31 cellular contexts compared by ENCODE assay signal in the genomic region with DNA sequence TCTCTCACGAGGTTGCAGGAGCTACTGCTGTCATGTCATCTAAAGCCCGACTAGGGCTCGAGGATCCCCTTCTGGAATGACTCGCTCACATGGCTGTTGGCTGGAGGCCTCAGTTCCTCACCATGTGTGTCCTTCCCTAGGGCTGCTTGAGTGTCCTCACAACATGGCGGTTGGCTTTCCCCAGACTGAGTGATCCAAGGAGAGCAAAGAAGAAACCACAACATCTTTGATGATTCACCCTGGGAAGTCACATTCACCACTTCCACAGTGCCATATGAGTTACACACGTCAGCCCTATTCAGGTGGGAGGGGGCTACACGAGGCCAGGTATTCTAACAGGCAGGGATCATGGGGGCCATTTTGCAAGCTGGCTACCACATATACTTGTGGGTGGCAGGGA.
A peak's percentile ranks its signal among the peaks of the same experiment; 100 is the strongest.
DNase-seq lines count a peak whose midpoint lies in the region; ATAC-seq and TF ChIP-seq lines count a peak whose summit lies in the region.
"Had no signal": no experiment of that assay in that cellular context is flagged by ENCODE, and none has a peak within 500 bp of the region (broad histone marks: within the 10 kb centered on the region; RNA-seq: fewer than 3 reads in every experiment).

No MANE protein-coding gene starts in this region.

- in situ Hi-C loops in astrocyte of the spinal cord (cut with HindIII; ENCODE audit: low sequenced_read_pairs): no loop called here

- POLR2A ChIA-PET in CD4-positive, alpha-beta T cell (lab: Charles Lee): no interaction called here

- TF ChIP-seq CTCF in astrocyte of the spinal cord (IDR thresholded peaks at IDR 0.05; ENCODE audit: low read depth, low read length): no peak
- no peak for TF ChIP-seq CTCF in CD4-positive, alpha-beta T cell (IDR thresholded peaks at IDR 0.05)

- peaks cover 5% of the 10 kb centered on the region in 2 donors for H3K36me3 Mint-ChIP-seq in activated naive CD4-positive, alpha-beta T cell treated with anti-CD3 and anti-CD28 coated beads, Interleukin-2, amount 50 U/mL, for 72 hours
- no peaks in the 10 kb centered on the region for H3K36me3 Mint-ChIP-seq in CD4-positive, alpha-beta T cell (ENCODE audit: low read depth)
- no peaks in the 10 kb centered on the region for H3K36me3 Mint-ChIP-seq in effector memory CD8-positive, alpha-beta T cell (ENCODE audit: insufficient read depth)
- H3K36me3 Mint-ChIP-seq: activated naive CD4-positive, alpha-beta T cell treated with anti-CD3 and anti-CD28 coated beads, Interleukin-2, amount 50 U/mL, for 24 hours; natural killer cell had no signal

- peaks cover 0 to 5% of the 10 kb centered on the region in 2 donors for H3K9me3 Mint-ChIP-seq in activated naive CD4-positive, alpha-beta T cell treated with anti-CD3 and anti-CD28 coated beads, Interleukin-2, amount 50 U/mL, for 72 hours
- no peaks in the 10 kb centered on the region for H3K9me3 Mint-ChIP-seq in CD4-positive, alpha-beta T cell
- no peaks in the 10 kb centered on the region for H3K9me3 Mint-ChIP-seq in effector memory CD8-positive, alpha-beta T cell
- H3K9me3 Mint-ChIP-seq: activated naive CD4-positive, alpha-beta T cell treated with anti-CD3 and anti-CD28 coated beads, Interleukin-2, amount 50 U/mL, for 24 hours; natural killer cell had no signal

- no peaks in the 10 kb centered on the region for H3K4me1 Mint-ChIP-seq in CD4-positive, alpha-beta T cell (ENCODE audit: low read depth)
- H3K4me1 Mint-ChIP-seq in effector memory CD8-positive, alpha-beta T cell (ENCODE audit: low read depth in 2 of 2): peaks cover 3 to 5% of the 10 kb centered on the region in 2 donors
- H3K4me1 Mint-ChIP-seq: activated naive CD4-positive, alpha-beta T cell treated with anti-CD3 and anti-CD28 coated beads, Interleukin-2, amount 50 U/mL, for 24 hours; stimulated activated naive CD8-positive, alpha-beta T cell treated with anti-CD3 and anti-CD28 coated beads, Interleukin-15, amount 100 ng/mL, for 72 hours had no signal

- CTCF ChIA-PET in CD4-positive, alpha-beta T cell (lab: Charles Lee): interaction anchor here (0.7 kb wide), 1 partner anchor 12 kb away, joined by 3 read pairs; no protein-coding TSS in a partner anchor

- no peak overlapping the region for H3K4me3 Mint-ChIP-seq in CD4-positive, alpha-beta T cell
- no peak overlapping the region for H3K4me3 Mint-ChIP-seq in effector memory CD8-positive, alpha-beta T cell
- H3K4me3 Mint-ChIP-seq: activated naive CD4-positive, alpha-beta T cell treated with anti-CD3 and anti-CD28 coated beads, Interleukin-2, amount 50 U/mL, for 24 hours; endodermal cell; natural killer cell; stimulated activated naive CD8-positive, alpha-beta T cell treated with anti-CD3 and anti-CD28 coated beads, Interleukin-15, amount 100 ng/mL, for 72 hours had no signal

- H3K9me3 ChIP-seq in CD4-positive, alpha-beta T cell (ENCODE audit: control insufficient read depth, low read length): no peaks in the 10 kb centered on the region
- H3K9me3 ChIP-seq: A549, gastrocnemius medialis, uterus had no signal

- ATAC-seq in activated naive CD4-positive, alpha-beta T cell treated with anti-CD3 and anti-CD28 coated beads, Interleukin-2, amount 50 U/mL, for 72 hours: peak; percentile 26 to 63
- ATAC-seq in CD4-positive, alpha-beta T cell (ENCODE audit: poor library complexity): no peak
- ATAC-seq in effector memory CD8-positive, alpha-beta T cell (replicated peaks): no peak
- ATAC-seq: A549; esophagus mucosa; gastrocnemius medialis; HepG2; left ventricle myocardium superior; natural killer cell; stimulated activated naive CD8-positive, alpha-beta T cell treated with anti-CD3 and anti-CD28 coated beads, Interleukin-15, amount 100 ng/mL, for 72 hours had no signal

- DNase-seq in activated naive CD4-positive, alpha-beta T cell treated with anti-CD3 and anti-CD28 coated beads, Interleukin-2, amount 50 U/mL, for 72 hours (ENCODE audit: low spot score in 2 of 2): no peak
- DNase-seq in activated naive CD4-positive, alpha-beta T cell (lab: John Stamatoyannopoulos, UW): no peak
- DNase-seq in MV-4-11 (lab: John Stamatoyannopoulos, UW) (peak; percentile 13), astrocyte of the spinal cord (ENCODE audit: low read depth, low spot score) (peak; percentile 9), NCI-H187 treated with DMSO at 0.1 percent for 48 hours (lab: John Stamatoyannopoulos, UW) (no peak), OCI-M2 (lab: John Stamatoyannopoulos, UW; ENCODE audit: unreplicated experiment) (no peak)
- DNase-seq in CD4-positive, alpha-beta T cell: no peak
- no peak for DNase-seq in effector memory CD8-positive, alpha-beta T cell
- DNase-seq: activated CD4-positive, alpha-beta T cell treated with anti-CD3 and anti-CD28 coated beads, Interleukin-2, amount 50 U/mL, for 4 hours; activated CD4-positive, CD25-positive, alpha-beta regulatory T cell; central memory CD4-positive, alpha-beta T cell; DMS53; endodermal cell; gastrocnemius medialis; hypothalamus; left ventricle myocardium superior; midbrain; natural killer cell; NCI-H1105 treated with DMSO at 0.1 percent for 48 hours; NCI-H2029; NCI-H524 treated with DMSO at 0.1 percent for 48 hours; SIG-M5; stimulated activated naive CD8-positive, alpha-beta T cell treated with anti-CD3 and anti-CD28 coated beads, Interleukin-15, amount 100 ng/mL, for 72 hours; T1000; uterus had no signal

- intact Hi-C loops in CD4-positive, alpha-beta T cell (cut with DNase I, micrococcal nuclease): no loop called here

- no peaks in the 10 kb centered on the region for H3K27me3 ChIP-seq in CD4-positive, alpha-beta T cell (ENCODE audit: control insufficient read depth, insufficient read depth, low read length)
- H3K27me3 ChIP-seq: ascending aorta, gastrocnemius medialis, uterus had no signal

- H3K4me3 ChIP-seq in astrocyte of the spinal cord (ENCODE audit: low read depth, low read length): no peak overlapping the region
- H3K4me3 ChIP-seq: A549, ascending aorta, gastrocnemius medialis, uterus had no signal

- H3K27me3 Mint-ChIP-seq in CD4-positive, alpha-beta T cell: peaks cover 13% of the 10 kb centered on the region
- H3K27me3 Mint-ChIP-seq in effector memory CD8-positive, alpha-beta T cell: peaks cover 17 to 32% of the 10 kb centered on the region in 2 donors
- H3K27me3 Mint-ChIP-seq: activated naive CD4-positive, alpha-beta T cell treated with anti-CD3 and anti-CD28 coated beads, Interleukin-2, amount 50 U/mL, for 24 hours had no signal

- H3K27ac ChIP-seq in CD4-positive, alpha-beta T cell (ENCODE audit: low read depth, low read length): no peak overlapping the region
- H3K27ac ChIP-seq: A549, ascending aorta, gastrocnemius medialis, HL-60, uterus had no signal

- H3K27ac Mint-ChIP-seq in activated naive CD4-positive, alpha-beta T cell treated with anti-CD3 and anti-CD28 coated beads, Interleukin-2, amount 50 U/mL, for 72 hours: no peak overlapping the region
- no peak overlapping the region for H3K27ac Mint-ChIP-seq in CD4-positive, alpha-beta T cell
- H3K27ac Mint-ChIP-seq in effector memory CD8-positive, alpha-beta T cell: peak overlapping the region in 1 of 2 donors; percentile 35
- H3K27ac Mint-ChIP-seq: activated naive CD4-positive, alpha-beta T cell treated with anti-CD3 and anti-CD28 coated beads, Interleukin-2, amount 50 U/mL, for 24 hours; endodermal cell; natural killer cell; stimulated activated naive CD8-positive, alpha-beta T cell treated with anti-CD3 and anti-CD28 coated beads, Interleukin-15, amount 100 ng/mL, for 72 hours had no signal

Comparison
In these comparisons a context has a peak if more than half of its experiments do, and no peak if none do; other contexts are left out.
1. ATAC-seq: peak in activated naive CD4-positive, alpha-beta T cell treated with anti-CD3 and anti-CD28 coated beads, Interleukin-2, amount 50 U/mL, for 72 hours (2 of 2); none in CD4-positive, alpha-beta T cell (single experiment) and effector memory CD8-positive, alpha-beta T cell (single experiment).
2. DNase-seq: peak in MV-4-11 (single experiment) and astrocyte of the spinal cord (single experiment); none in activated naive CD4-positive, alpha-beta T cell treated with anti-CD3 and anti-CD28 coated beads, Interleukin-2, amount 50 U/mL, for 72 hours (0 of 2), activated naive CD4-positive, alpha-beta T cell (0 of 4), NCI-H187 treated with DMSO at 0.1 percent for 48 hours (single experiment), CD4-positive, alpha-beta T cell (0 of 10), OCI-M2 (single experiment) and effector memory CD8-positive, alpha-beta T cell (0 of 3).